In genomic region chr3:141998674-141999290, GRCh38 we compare ENCODE assay signal across 9 cellular contexts.
DNase-seq lines count a peak whose midpoint lies in the region; ATAC-seq, FAIRE-seq and TF ChIP-seq lines count a peak whose summit lies in the region.
"Had no signal": no experiment of that assay in that cellular context is flagged by ENCODE, and none has a peak within 500 bp of the region (broad histone marks: within the 10 kb centered on the region; RNA-seq: fewer than 3 reads in every experiment).

No MANE protein-coding gene starts in this region.

- no peak overlapping the region for H3K4me2 ChIP-seq in mammary epithelial cell (ENCODE audit: insufficient read depth, low read depth, low read length)

- no peak for ATAC-seq in pancreas
- no peak for ATAC-seq in aorta (ENCODE audit: low FRiP score)
- ATAC-seq in HG02588 (IDR thresholded peaks at IDR 0.05; ENCODE audit: unreplicated experiment) = no peak

- H3K9ac ChIP-seq in mammary epithelial cell (ENCODE audit: insufficient read depth, low read length) = no peak overlapping the region

- peak; percentile 42 to 50 for TF ChIP-seq CTCF in mammary epithelial cell (conservative IDR thresholded peaks at IDR 0.05 in 1 of 2, IDR thresholded peaks at IDR 0.05 in 1 of 2; ENCODE audit: extremely low read depth in 1 of 2, insufficient read depth in 1 of 2, low read depth in 1 of 2, low read length in 2 of 2)
- peak in 1 of 4 donors; percentile 22 for TF ChIP-seq CTCF in pancreas (IDR thresholded peaks at IDR 0.05)

- H3K4me3 ChIP-seq in mammary epithelial cell (replicated peaks in 1 of 3; ENCODE audit: insufficient read depth in 1 of 3, low read depth in 2 of 3, low read length in 3 of 3) = no peak overlapping the region
- no peak overlapping the region for H3K4me3 ChIP-seq in pancreas
- no peak overlapping the region for H3K4me3 ChIP-seq in aorta (ENCODE audit: low read length in 2 of 2)

- H3K79me2 ChIP-seq in mammary epithelial cell (ENCODE audit: insufficient read depth, low read length) = no peaks in the 10 kb centered on the region

- H3K4me1 ChIP-seq in mammary epithelial cell (ENCODE audit: insufficient read depth, low read length) (no peaks in the 10 kb centered on the region), pancreas (peaks cover 0 to 3% (median 0%) of the 10 kb centered on the region in 3 donors), aorta (ENCODE audit: control insufficient read depth in 1 of 2, insufficient read depth in 2 of 2, low read length in 2 of 2) (peaks cover 0 to 1% of the 10 kb centered on the region in 2 donors)

- H3K27ac ChIP-seq in mammary epithelial cell (ENCODE audit: insufficient read depth, low read depth, low read length) (no peak overlapping the region), pancreas (no peak overlapping the region), aorta (ENCODE audit: low read depth in 1 of 2, low read length in 2 of 2) (no peak overlapping the region)

- BruUV-seq in mammary epithelial cell (replicated peaks; lab: Mats Ljungman, UMichigan) = no TSS peak

- peak; percentile 26 for FAIRE-seq in pancreas (lab: Jason Lieb, UNC)

- DNase-seq in ELR (ENCODE audit: low read depth) (peak; percentile 52), NCI-H146 treated with DMSO at 0.1 percent for 48 hours (lab: John Stamatoyannopoulos, UW; ENCODE audit: unreplicated experiment) (peak; percentile 53), mammary epithelial cell (peak; percentile 15), pancreas (no peak), aorta (no peak), UCSD-AML1 (lab: John Stamatoyannopoulos, UW; ENCODE audit: unreplicated experiment) (no peak), middle frontal gyrus (ENCODE audit: extremely low spot score, low spot score) (no peak)
- DNase-seq: activated naive CD4-positive, alpha-beta T cell treated with anti-CD3 and anti-CD28 coated beads, Interleukin-2, amount 50 U/mL, for 16 hours had no signal

- no peak overlapping the region for H2AFZ ChIP-seq in mammary epithelial cell (ENCODE audit: low read depth, low read length)

- H3K27me3 ChIP-seq in mammary epithelial cell (ENCODE audit: insufficient read depth, low read length) = no peaks in the 10 kb centered on the region
- H3K27me3 ChIP-seq in pancreas = no peaks in the 10 kb centered on the region
- H3K27me3 ChIP-seq in aorta (ENCODE audit: control insufficient read depth in 1 of 2, insufficient read depth in 2 of 2, low read length in 1 of 2) = no peaks in the 10 kb centered on the region

- H4K20me1 ChIP-seq in mammary epithelial cell (ENCODE audit: insufficient read depth, low read length) = no peaks in the 10 kb centered on the region

- H3K36me3 ChIP-seq in mammary epithelial cell (ENCODE audit: insufficient read depth, low read length) (no peaks in the 10 kb centered on the region), pancreas (no peaks in the 10 kb centered on the region), aorta (ENCODE audit: control insufficient read depth in 1 of 2, insufficient read depth in 2 of 2, low read length in 1 of 2) (no peaks in the 10 kb centered on the region)

- in situ Hi-C loops in mammary epithelial cell (cut with MboI; ENCODE audit: low sequenced_read_pairs in 2 of 2) = no loop called here

- dilution Hi-C loops in mammary epithelial cell (cut with HindIII; ENCODE audit: low sequenced_read_pairs) = no loop called here

- intact Hi-C loops in mammary epithelial cell (cut with micrococcal nuclease) (loop anchor here (1.0 to 5.0 kb wide), 5 partner anchors 36 to 536 kb away; partner anchors contain the start of gene RNF7), pancreas (cut with DNase I) (no loop called here), aorta (cut with DNase I) (no loop called here)

- no peaks in the 10 kb centered on the region for H3K9me3 ChIP-seq in mammary epithelial cell (replicated peaks; ENCODE audit: insufficient read depth, low read length)
- no peaks in the 10 kb centered on the region for H3K9me3 ChIP-seq in pancreas
- H3K9me3 ChIP-seq in aorta (ENCODE audit: control insufficient read depth, low read length) = no peaks in the 10 kb centered on the region

- CTCF ChIA-PET in mammary epithelial cell (lab: Charles Lee; ENCODE audit: low non-redundant PET) = no interaction called here

- 27% methylated on average over 4 of the region's 4 CpGs for WGBS in mammary epithelial cell (ENCODE audit: low coverage, missing lambda C conversion rate)
- WGBS in pancreas, 2 donors = 77 to 84% methylated on average over 4 of the region's 4 CpGs
- 69 to 85% methylated on average over 4 of the region's 4 CpGs for WGBS in aorta, 2 donors

Comparison
In these comparisons a context has a peak if more than half of its experiments do, and no peak if none do; other contexts are left out.
1. DNase-seq: peak in ELR (single experiment), NCI-H146 treated with DMSO at 0.1 percent for 48 hours (single experiment) and mammary epithelial cell (single experiment); none in pancreas (0 of 6), aorta (0 of 2), UCSD-AML1 (single experiment) and middle frontal gyrus (single experiment).